32 cellular contexts compared by ENCODE assay signal in the genomic region with DNA sequence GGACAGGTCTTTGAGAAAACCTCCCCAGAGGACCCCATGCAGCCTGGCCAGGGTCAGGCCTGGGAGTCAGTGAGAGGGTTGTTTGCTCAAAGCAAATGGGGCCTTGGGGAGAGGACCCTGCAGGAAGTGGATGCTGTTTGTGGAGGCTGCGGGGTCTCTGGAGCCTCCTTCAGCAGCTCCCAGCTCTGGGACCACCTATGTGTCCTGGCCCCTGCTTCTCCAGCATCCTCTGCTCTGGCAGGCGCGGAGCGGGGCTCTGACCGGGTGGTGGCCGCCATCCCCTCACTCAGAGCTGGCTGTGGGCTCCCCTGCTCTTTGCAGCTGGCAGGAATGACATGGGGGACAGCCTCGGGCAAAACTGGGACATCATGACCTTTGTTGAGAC. TPM values are rescaled to one million over a fixed set of nuclear protein-coding genes. Genes with fewer than 3 reads are reported as not detected.
"Had no signal": no experiment of that assay in that cellular context is flagged by ENCODE, and none has a peak within 500 bp of the region (broad histone marks: within the 10 kb centered on the region; RNA-seq: fewer than 3 reads in every experiment).

No MANE protein-coding gene starts in this region.

- H3K36me3 ChIP-seq: lower lobe of right lung, pancreas, prostate gland, sigmoid colon, spleen, suprapubic skin, thoracic aorta, tibial artery, upper lobe of right lung had no signal

- H3K36me3 Mint-ChIP-seq: naive thymus-derived CD4-positive, alpha-beta T cell; natural killer cell treated with Interleukin-12 subunit alpha and Interleukin-12 subunit beta and Interleukin-15 and Interleukin-18, amount 100 ng/mL, for 72 hours; stimulated activated effector memory CD8-positive, alpha-beta T cell treated with anti-CD3 and anti-CD28 coated beads, Interleukin-12 subunit alpha, Interleukin-12 subunit beta, amount 100 ng/mL, for 72 hours had no signal

- H3K9me3 ChIP-seq: lower lobe of right lung, mucosa of descending colon, pancreas, prostate gland, sigmoid colon, spleen, suprapubic skin, thoracic aorta, tibial artery, upper lobe of right lung had no signal

- H3K27ac Mint-ChIP-seq: naive thymus-derived CD4-positive, alpha-beta T cell; natural killer cell treated with Interleukin-12 subunit alpha and Interleukin-12 subunit beta and Interleukin-15 and Interleukin-18, amount 100 ng/mL, for 72 hours; stimulated activated effector memory CD8-positive, alpha-beta T cell treated with anti-CD3 and anti-CD28 coated beads, Interleukin-12 subunit alpha, Interleukin-12 subunit beta, amount 100 ng/mL, for 72 hours; stimulated activated naive CD8-positive, alpha-beta T cell treated with anti-CD3 and anti-CD28 coated beads, Interleukin-15, Interleukin-2, amounts not matched to agents 100 ng/mL and 50 ng/mL, for 24 hours had no signal

- H3K9me3 Mint-ChIP-seq: natural killer cell treated with Interleukin-12 subunit alpha and Interleukin-12 subunit beta and Interleukin-15 and Interleukin-18, amount 100 ng/mL, for 72 hours; stimulated activated effector memory CD8-positive, alpha-beta T cell treated with anti-CD3 and anti-CD28 coated beads, Interleukin-12 subunit alpha, Interleukin-12 subunit beta, amount 100 ng/mL, for 72 hours; stimulated activated naive CD8-positive, alpha-beta T cell treated with anti-CD3 and anti-CD28 coated beads, Interleukin-15, Interleukin-2, amounts not matched to agents 100 ng/mL and 50 ng/mL, for 24 hours had no signal

- DNase-seq: head of caudate nucleus; hypothalamus; lower lobe of right lung; mammary epithelial cell; mesendoderm; midbrain; mucosa of descending colon; naive thymus-derived CD4-positive, alpha-beta T cell; sigmoid colon; small intestine; spleen; stimulated activated CD4-positive, alpha-beta T cell treated with anti-CD3 and anti-CD28 coated beads, Interleukin-4, amount 100 ng/mL, for 24 hours; stimulated activated naive CD4-positive, alpha-beta T cell; trophoblast cell; upper lobe of right lung had no signal

- H3K4me3 ChIP-seq: lower lobe of right lung, mucosa of descending colon, pancreas, prostate gland, sigmoid colon, spleen, suprapubic skin, thoracic aorta, tibial artery, upper lobe of right lung had no signal

- H3K4me3 Mint-ChIP-seq: naive thymus-derived CD4-positive, alpha-beta T cell; natural killer cell treated with Interleukin-12 subunit alpha and Interleukin-12 subunit beta and Interleukin-15 and Interleukin-18, amount 100 ng/mL, for 72 hours; stimulated activated effector memory CD8-positive, alpha-beta T cell treated with anti-CD3 and anti-CD28 coated beads, Interleukin-12 subunit alpha, Interleukin-12 subunit beta, amount 100 ng/mL, for 72 hours; stimulated activated naive CD8-positive, alpha-beta T cell treated with anti-CD3 and anti-CD28 coated beads, Interleukin-15, Interleukin-2, amounts not matched to agents 100 ng/mL and 50 ng/mL, for 24 hours had no signal

- FAIRE-seq: islet of Langerhans, pancreas, small intestine, urothelium cell line had no signal

- ATAC-seq: lower lobe of right lung; mucosa of descending colon; naive thymus-derived CD4-positive, alpha-beta T cell; natural killer cell treated with Interleukin-12 subunit alpha and Interleukin-12 subunit beta and Interleukin-15 and Interleukin-18, amount 100 ng/mL, for 72 hours; pancreas; stimulated activated effector memory CD8-positive, alpha-beta T cell treated with anti-CD3 and anti-CD28 coated beads, Interleukin-12 subunit alpha, Interleukin-12 subunit beta, amount 100 ng/mL, for 72 hours; upper lobe of right lung had no signal

- H3K27ac ChIP-seq: lower lobe of right lung, pancreas, prostate gland, sigmoid colon, suprapubic skin, thoracic aorta, tibial artery, upper lobe of right lung had no signal

- H3K27me3 ChIP-seq: pancreas, sigmoid colon, suprapubic skin, tibial artery, upper lobe of right lung had no signal

RNA-seq across cellular contexts. Expression of gene CIBAR2, which starts 29.8 kb away (rescaled TPM):
- total RNA-seq: kidney epithelial cell; liver; mammary epithelial cell; mucosa of descending colon; myocyte; naive thymus-derived CD4-positive, alpha-beta T cell; natural killer cell treated with Interleukin-12 subunit alpha and Interleukin-12 subunit beta and Interleukin-15 and Interleukin-18, amount 100 ng/mL, for 72 hours; omental fat pad; pancreas; prostate gland; right cardiac atrium; sigmoid colon; subcutaneous adipose tissue; suprapubic skin; thoracic aorta; upper lobe of right lung had no signal
- polyA plus RNA-seq: liver; mammary epithelial cell; naive thymus-derived CD4-positive, alpha-beta T cell; neural cell; sigmoid colon had no signal
